In the genomic region with DNA sequence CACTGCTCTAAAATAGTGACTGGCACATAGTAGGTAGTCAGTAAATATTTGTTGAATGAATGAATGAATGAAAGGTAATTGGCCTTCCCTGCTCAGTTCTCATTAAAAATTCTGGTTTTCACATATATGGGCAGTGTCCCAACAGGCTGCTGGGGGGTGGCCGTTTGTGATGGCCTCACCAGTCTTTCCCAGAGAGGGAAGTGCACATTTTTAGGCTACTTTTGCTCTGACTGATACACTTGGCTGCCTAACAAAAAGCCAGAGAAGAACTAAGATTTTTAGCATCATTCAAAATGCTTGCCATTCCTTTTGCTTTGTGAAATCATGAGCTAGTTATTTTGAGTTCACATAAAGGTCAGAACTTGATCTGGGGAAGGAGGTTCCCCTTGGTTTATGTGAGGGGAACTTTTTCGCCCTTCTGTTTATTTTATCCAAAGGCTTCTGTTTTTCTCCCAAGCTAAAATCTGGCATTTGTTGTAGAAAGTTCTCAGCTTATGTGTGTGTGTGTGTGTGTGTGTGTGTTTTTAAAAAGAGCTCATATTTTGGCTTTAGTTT, we compare ENCODE assay signal across 10 cellular contexts.
DNase-seq lines count a peak whose midpoint lies in the region; ATAC-seq and TF ChIP-seq lines count a peak whose summit lies in the region.
"Had no signal": no experiment of that assay in that cellular context is flagged by ENCODE, and none has a peak within 500 bp of the region (broad histone marks: within the 10 kb centered on the region; RNA-seq: fewer than 3 reads in every experiment).

No MANE protein-coding gene starts in this region.

- ATAC-seq in HG02970 (IDR thresholded peaks at IDR 0.05; ENCODE audit: low FRiP score, unreplicated experiment): no peak

- H3K4me3 Mint-ChIP-seq in nephron progenitor cell: peak overlapping the region; percentile 14

- H3K27me3 Mint-ChIP-seq in nephron progenitor cell (ENCODE audit: low read depth, poor library complexity): no peaks in the 10 kb centered on the region

- DNase-seq in AG08396 (ENCODE audit: low spot score) (peak; percentile 88), NCI-H226 (peak; percentile 95), epidermal melanocyte (ENCODE audit: insufficient read length, low spot score) (peak; percentile 80), nephron progenitor cell (no peak), DMS79 (lab: John Stamatoyannopoulos, UW) (no peak), NCI-H2107 treated with DMSO at 0.1 percent for 48 hours (lab: John Stamatoyannopoulos, UW; ENCODE audit: unreplicated experiment) (no peak)
- no peak for DNase-seq in NK-92 treated with Interleukin-12 subunit alpha and Interleukin-12 subunit beta, amount 100 ng/mL, for 24 hours (lab: John Stamatoyannopoulos, UW)
- DNase-seq: activated gamma-delta T cell, KBM-7 had no signal

- peaks cover 63% of the 10 kb centered on the region for H3K4me1 Mint-ChIP-seq in nephron progenitor cell

- no peak for TF ChIP-seq CTCF in nephron progenitor cell (IDR thresholded peaks at IDR 0.05)

- H3K27ac Mint-ChIP-seq in nephron progenitor cell: peak overlapping the region; percentile 97

- peaks cover 7% of the 10 kb centered on the region for H3K9me3 Mint-ChIP-seq in nephron progenitor cell

- H3K36me3 Mint-ChIP-seq in nephron progenitor cell (ENCODE audit: low read depth): peaks cover 12% of the 10 kb centered on the region

Comparison
In these comparisons a context has a peak if more than half of its experiments do, and no peak if none do; other contexts are left out.
1. DNase-seq: peak in AG08396 (single experiment), NCI-H226 (single experiment) and epidermal melanocyte (single experiment); none in nephron progenitor cell (single experiment), DMS79 (single experiment), NCI-H2107 treated with DMSO at 0.1 percent for 48 hours (single experiment) and NK-92 treated with Interleukin-12 subunit alpha and Interleukin-12 subunit beta, amount 100 ng/mL, for 24 hours (single experiment).